In genomic region chr13:21343659-21344058, GRCh38 we compare ENCODE assay signal across 20 cellular contexts.
DNase-seq lines count a peak whose midpoint lies in the region; ATAC-seq, FAIRE-seq and TF ChIP-seq lines count a peak whose summit lies in the region.
"Had no signal": no experiment of that assay in that cellular context is flagged by ENCODE, and none has a peak within 500 bp of the region (broad histone marks: within the 10 kb centered on the region; RNA-seq: fewer than 3 reads in every experiment).

No MANE protein-coding gene starts in this region.

- TF ChIP-seq RAD21 in HepG2 (CRISPR knock-in tag; IDR thresholded peaks at IDR 0.05): no peak

- no peaks in the 10 kb centered on the region for H3K27me3 Mint-ChIP-seq in central memory CD8-positive, alpha-beta T cell
- H3K27me3 Mint-ChIP-seq: brain had no signal

- no peaks in the 10 kb centered on the region for H3K9me3 Mint-ChIP-seq in central memory CD8-positive, alpha-beta T cell
- H3K9me3 Mint-ChIP-seq: brain had no signal

- POLR2A ChIA-PET in HepG2 (lab: Yijun Ruan, JAX): no interaction called here

- H3K4me1 ChIP-seq in HepG2 (ENCODE audit: insufficient read depth, low read length): no peaks in the 10 kb centered on the region
- no peaks in the 10 kb centered on the region for H3K4me1 ChIP-seq in right lobe of liver

- peak overlapping the region; percentile 96 for H3K27ac Mint-ChIP-seq in central memory CD8-positive, alpha-beta T cell (ENCODE audit: low read depth)
- H3K27ac Mint-ChIP-seq: brain had no signal

- H3K36me3 ChIP-seq in HepG2 (replicated peaks in 1 of 2; ENCODE audit: control insufficient read depth in 1 of 2, insufficient read depth in 2 of 2, low read length in 2 of 2) (no peaks in the 10 kb centered on the region), right lobe of liver (no peaks in the 10 kb centered on the region)
- H3K36me3 ChIP-seq: heart left ventricle had no signal

- peak overlapping the region; percentile 76 for H3K4me3 Mint-ChIP-seq in central memory CD8-positive, alpha-beta T cell
- H3K4me3 Mint-ChIP-seq: brain had no signal

- CTCF ChIA-PET in HepG2 (lab: Yijun Ruan, JAX; ENCODE audit: low intra/inter-chr PET ratio, low total read pairs): no interaction called here

- FAIRE-seq in HepG2 (lab: Jason Lieb, UNC): no peak
- FAIRE-seq: colon had no signal

- no peak for DNase-seq in HepG2 (ENCODE audit: low spot score)
- DNase-seq in right lobe of liver: no peak
- DNase-seq in NB4 (ENCODE audit: low read depth): peak; percentile 11
- no peak for DNase-seq in central memory CD8-positive, alpha-beta T cell (ENCODE audit: low spot score in 2 of 2)
- DNase-seq in DMS114 treated with DMSO at 0.1 percent for 48 hours (lab: John Stamatoyannopoulos, UW; ENCODE audit: unreplicated experiment): no peak
- DNase-seq in stimulated activated CD4-positive, alpha-beta T cell treated with anti-CD3 and anti-CD28 coated beads, Interleukin-4, amount 100 ng/mL, for 4 hours: no peak
- DNase-seq: Calu3; heart left ventricle; left ventricle myocardium superior; mucosa of descending colon; NCI-H146; NCI-H774; OCI-M1; SHP77; stimulated activated CD4-positive, alpha-beta T cell treated with anti-CD3 and anti-CD28 coated beads, Interleukin-4, amount 100 ng/mL, for 24 hours had no signal

- ATAC-seq in HepG2: no peak
- no peak for ATAC-seq in right lobe of liver
- no peak for ATAC-seq in central memory CD8-positive, alpha-beta T cell (replicated peaks; ENCODE audit: extremely low read depth, poor library complexity, severe bottlenecking)
- ATAC-seq in HG02588 (IDR thresholded peaks at IDR 0.05; ENCODE audit: unreplicated experiment): no peak
- ATAC-seq: HCT116, heart left ventricle, left ventricle myocardium superior had no signal

- TF ChIP-seq CTCF in HepG2 (CRISPR knock-in tag; IDR thresholded peaks at IDR 0.05) (no peak), right lobe of liver (IDR thresholded peaks at IDR 0.05) (no peak), NB4 (IDR thresholded peaks at IDR 0.05; ENCODE audit: low read depth, low read length) (no peak)

- no peak overlapping the region for H3K9ac ChIP-seq in HepG2 (ENCODE audit: insufficient read depth, low read depth, low read length)

- 0 out of 2 replicates have a peak, but pooled peaks cover 3% of the 10 kb centered on the region for H4K20me1 ChIP-seq in HepG2 (ENCODE audit: insufficient read depth, low read length)

- no peak for TF ChIP-seq EP300 in HepG2 (IDR thresholded peaks at IDR 0.05; ENCODE audit: low read depth in 2 of 2, low read length in 2 of 2)
- no peak for TF ChIP-seq EP300 in HepG2 (CRISPR knock-in tag; IDR thresholded peaks at IDR 0.05; ENCODE audit: borderline replicate concordance)

- H3K4me3 ChIP-seq in HepG2 (replicated peaks in 1 of 3; ENCODE audit: insufficient read depth in 1 of 3, low read depth in 2 of 3, low read length in 3 of 3): no peak overlapping the region
- H3K4me3 ChIP-seq in right lobe of liver: no peak overlapping the region
- peak overlapping the region; percentile 33 for H3K4me3 ChIP-seq in NB4 (ENCODE audit: low read depth, low read length)
- H3K4me3 ChIP-seq: mucosa of descending colon had no signal

- no peaks in the 10 kb centered on the region for H3K27me3 ChIP-seq in HepG2 (ENCODE audit: control insufficient read depth in 1 of 2, insufficient read depth in 2 of 2, low read length in 2 of 2)
- no peaks in the 10 kb centered on the region for H3K27me3 ChIP-seq in right lobe of liver
- H3K27me3 ChIP-seq: heart left ventricle had no signal

- no peak overlapping the region for H2AFZ ChIP-seq in HepG2 (ENCODE audit: low read length)

- in situ Hi-C loops in HepG2 (cut with HindIII; ENCODE audit: extremely low pct_ligation_motif_present, low pct_unique_long_range_greater_than_20kb): loop anchor here (5.0 kb wide), 1 partner anchor 134 kb away; no protein-coding TSS in a partner anchor

- no TSS peak for BruUV-seq in HepG2 (replicated peaks; lab: Mats Ljungman, UMichigan)

- H3K4me1 Mint-ChIP-seq in central memory CD8-positive, alpha-beta T cell: peaks cover 30% of the 10 kb centered on the region

- intact Hi-C loops in HepG2 (cut with micrococcal nuclease; ENCODE audit: unreplicated experiment) (no loop called here), right lobe of liver (cut with DNase I) (no loop called here)

- WGBS in HepG2 (ENCODE audit: low lambda C conversion rate): 64% methylated on average over 4 of the region's 4 CpGs
- 56% methylated on average over 3 of the region's 4 CpGs for WGBS in right lobe of liver (ENCODE audit: insufficient coverage, low coverage, low lambda C conversion rate, missing lambda C conversion rate)

- H3K9me3 ChIP-seq in HepG2 (ENCODE audit: low read length) (no peaks in the 10 kb centered on the region), right lobe of liver (no peaks in the 10 kb centered on the region)
- H3K9me3 ChIP-seq: heart left ventricle, mucosa of descending colon had no signal

- TF ChIP-seq POLR2A in HepG2 (IDR thresholded peaks at IDR 0.05; ENCODE audit: insufficient read depth in 1 of 2, low read depth in 2 of 2, low read length in 2 of 2): no peak
- no peak for TF ChIP-seq POLR2A in right lobe of liver (IDR thresholded peaks at IDR 0.05)
- no peak for TF ChIP-seq POLR2A in NB4 (IDR thresholded peaks at IDR 0.05; ENCODE audit: extremely low read depth, insufficient read length)

- H3K36me3 Mint-ChIP-seq in central memory CD8-positive, alpha-beta T cell (ENCODE audit: insufficient read depth): peaks cover 5% of the 10 kb centered on the region
- H3K36me3 Mint-ChIP-seq: brain had no signal

- H3K4me2 ChIP-seq in HepG2 (ENCODE audit: low read depth, low read length): no peak overlapping the region

- no peak overlapping the region for H3K27ac ChIP-seq in HepG2 (ENCODE audit: extremely low read length, insufficient read depth, low read length)
- H3K27ac ChIP-seq in right lobe of liver: no peak overlapping the region
- H3K27ac ChIP-seq: VCaP had no signal

- no peaks in the 10 kb centered on the region for H3K79me2 ChIP-seq in HepG2 (ENCODE audit: insufficient read depth, low read length)

TF ChIP-seq in HepG2, 621 proteins besides CTCF, POLR2A, EP300 and RAD21:
- TF ChIP-seq ZBTB40 (IDR thresholded peaks at IDR 0.05): no peak
- TF ChIP-seq ZBTB40 (CRISPR knock-in tag; IDR thresholded peaks at IDR 0.05): no peak
- peak; percentile 60; the same call in 1 of the 2 replicates for TF ChIP-seq ZNF768 (CRISPR knock-in tag; IDR thresholded peaks at IDR 0.05)
